In the genomic region with DNA sequence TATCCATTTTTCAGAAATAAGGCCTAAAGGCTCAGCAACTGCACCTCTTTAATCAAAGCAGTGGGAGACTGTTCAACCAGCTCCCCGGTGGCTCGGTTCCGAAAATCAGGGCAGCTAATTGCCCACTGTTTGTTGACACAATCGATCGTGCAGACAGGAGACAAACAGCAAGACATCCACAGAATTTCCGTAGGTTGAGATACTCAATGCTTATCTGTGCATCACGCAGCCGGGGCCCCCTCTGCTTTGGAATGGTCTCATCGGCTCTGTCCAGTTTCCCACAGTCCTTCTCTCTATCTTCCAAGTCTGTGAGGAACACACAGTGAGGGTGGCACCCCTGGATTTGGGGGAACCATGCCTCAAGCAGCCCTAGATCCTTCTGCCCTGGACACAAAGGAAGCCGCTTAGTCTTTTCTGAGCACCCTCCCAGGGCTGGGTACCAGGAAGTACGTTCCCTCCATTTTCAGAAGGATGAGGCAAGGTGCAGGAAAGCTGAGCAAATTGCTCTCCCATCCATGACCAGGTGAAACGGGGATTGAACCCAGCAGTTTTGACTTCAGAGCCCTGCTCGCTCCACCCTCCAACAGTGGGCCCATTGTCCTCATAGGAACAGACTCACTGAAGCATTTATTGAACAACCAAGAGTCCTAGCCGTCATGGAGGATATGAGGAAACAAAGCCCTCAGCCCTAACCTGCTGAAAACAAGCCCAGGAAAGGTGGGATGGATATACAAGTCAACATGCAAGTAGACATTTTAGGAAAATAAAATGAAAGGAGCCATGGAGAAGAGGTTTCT, we compare ENCODE assay signal across 18 cellular contexts.
"Had no signal": no experiment of that assay in that cellular context is flagged by ENCODE, and none has a peak within 500 bp of the region (broad histone marks: within the 10 kb centered on the region; RNA-seq: fewer than 3 reads in every experiment).

No MANE protein-coding gene starts in this region.

- H3K36me3 ChIP-seq: esophagus muscularis mucosa, gastroesophageal sphincter, heart left ventricle, pancreas, spleen, upper lobe of right lung, WERI-Rb-1 had no signal

- H3K9me3 ChIP-seq: esophagus muscularis mucosa, gastroesophageal sphincter, heart left ventricle, mucosa of descending colon, pancreas, spleen, upper lobe of right lung had no signal

- DNase-seq: activated CD4-positive, alpha-beta T cell treated with anti-CD3 and anti-CD28 coated beads, Interleukin-2, amount 50 U/mL, for 4 hours; activated gamma-delta T cell; effector CD8-positive, alpha-beta T cell; heart left ventricle; immature natural killer cell; kidney glomerular epithelial cell; mesenchymal stem cell; mucosa of descending colon; naive B cell; pancreas; spleen; stimulated activated naive B cell treated with anti-CD40 and anti-IgM and Interleukin-4, amounts not matched to agents 10 μg/mL and 1 μg/mL and 100 μg/mL, for 72 hours; T-helper 2 cell; upper lobe of right lung; WERI-Rb-1 had no signal

- H3K27ac ChIP-seq: esophagus muscularis mucosa, gastroesophageal sphincter, heart left ventricle, pancreas, spleen, upper lobe of right lung, WERI-Rb-1 had no signal

- H3K4me1 ChIP-seq: esophagus muscularis mucosa, gastroesophageal sphincter, heart left ventricle, pancreas, spleen, upper lobe of right lung had no signal

- H3K4me3 ChIP-seq: esophagus muscularis mucosa, gastroesophageal sphincter, mucosa of descending colon, pancreas, spleen, upper lobe of right lung had no signal

- H3K27me3 ChIP-seq: heart left ventricle, pancreas, spleen, upper lobe of right lung had no signal

- ATAC-seq: activated naive CD4-positive, alpha-beta T cell treated with anti-CD3 and anti-CD28 coated beads, Interleukin-2, amount 50 U/mL, for 72 hours; gastroesophageal sphincter; heart left ventricle; mucosa of descending colon; pancreas; stimulated activated naive B cell treated with anti-CD40 and anti-IgM and Interleukin-4, amounts not matched to agents 10 μg/mL and 1 μg/mL and 100 μg/mL, for 72 hours; upper lobe of right lung had no signal
